Comparison of ENCODE assay signal across 36 cellular contexts in genomic region chr11:33435201-33435600, GRCh38.
"Had no signal": no experiment of that assay in that cellular context is flagged by ENCODE, and none has a peak within 500 bp of the region (broad histone marks: within the 10 kb centered on the region; RNA-seq: fewer than 3 reads in every experiment).

No MANE protein-coding gene starts in this region.

- DNase-seq: Karpas-422, Kasumi-1, MG63, MM.1S, MV-4-11, NCI-H1048, NCI-H1092, NCI-H1092 treated with DMSO at 0.1 percent for 48 hours, NCI-H1105, NCI-H1105 treated with DMSO at 0.1 percent for 48 hours, NCI-H1417, NCI-H1417 treated with DMSO at 0.1 percent for 48 hours, NCI-H1436, NCI-H1436 treated with DMSO at 0.1 percent for 48 hours, NCI-H146, NCI-H1694, NCI-H1694 treated with DMSO at 0.1 percent for 48 hours, NCI-H187, NCI-H187 treated with DMSO at 0.1 percent for 48 hours, NCI-H1930, NCI-H2029, NCI-H2029 treated with DMSO at 0.1 percent for 48 hours, NCI-H2081, NCI-H2081 treated with DMSO at 0.1 percent for 48 hours, NCI-H2107, NCI-H2171, NCI-H2171 treated with DMSO at 0.1 percent for 48 hours, NCI-H2227 treated with DMSO at 0.1 percent for 48 hours, NCI-H226, NCI-H345, NCI-H446, NCI-H446 treated with DMSO at 0.1 percent for 48 hours, NCI-H510A treated with DMSO at 0.1 percent for 48 hours, NCI-H524, NCI-H524 treated with DMSO at 0.1 percent for 48 hours, NCI-H526 had no signal
